16 cellular contexts compared by ENCODE assay signal in the genomic region with DNA sequence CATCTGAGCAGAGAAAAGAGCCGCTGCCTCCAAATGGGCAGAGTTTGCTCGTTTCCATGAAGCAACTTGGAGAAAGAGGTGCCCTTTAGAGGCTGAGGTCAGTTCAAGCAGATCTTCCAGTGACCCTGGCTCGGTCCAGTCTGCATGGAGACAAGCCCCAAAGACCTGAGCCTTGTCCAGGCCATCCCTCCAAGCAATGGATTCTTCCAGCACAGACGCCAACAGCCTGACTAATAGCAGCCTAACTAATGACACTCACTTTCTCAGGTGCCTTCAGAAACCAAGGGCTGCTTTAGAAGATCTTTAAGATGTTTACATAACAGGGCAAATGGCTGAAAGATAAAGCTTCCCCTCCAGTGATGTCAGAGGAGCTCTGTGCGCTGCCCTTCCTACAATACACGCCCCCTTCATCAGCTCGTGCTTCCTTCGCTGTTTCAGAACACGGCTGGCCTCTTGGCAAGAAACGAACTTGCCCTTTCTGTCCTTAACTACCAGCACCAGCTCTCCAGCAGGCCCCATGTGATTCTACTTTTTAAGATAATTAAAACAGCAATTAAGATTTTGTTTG.
DNase-seq lines count a peak whose midpoint lies in the region; ATAC-seq and TF ChIP-seq lines count a peak whose summit lies in the region.
"Had no signal": no experiment of that assay in that cellular context is flagged by ENCODE, and none has a peak within 500 bp of the region (broad histone marks: within the 10 kb centered on the region; RNA-seq: fewer than 3 reads in every experiment).

No MANE protein-coding gene starts in this region.

- no peak for TF ChIP-seq POLR2A in heart left ventricle (IDR thresholded peaks at IDR 0.05)

- H3K4me3 ChIP-seq in heart left ventricle, result no peak overlapping the region
- no peak overlapping the region for H3K4me3 ChIP-seq in rectal smooth muscle tissue (ENCODE audit: low read length)

- no peaks in the 10 kb centered on the region for H3K9me3 Mint-ChIP-seq in activated naive CD8-positive, alpha-beta T cell treated with anti-CD3 and anti-CD28 coated beads, Interleukin-2, amount 50 U/mL, for 24 hours
- no peaks in the 10 kb centered on the region for H3K9me3 Mint-ChIP-seq in activated CD4-positive, alpha-beta T cell treated with anti-CD3 and anti-CD28 coated beads, Interleukin-2, amount 10 ng/mL, durations not matched to agents 7 days and 5 days
- H3K9me3 Mint-ChIP-seq: immature natural killer cell, memory B cell, WTC11 had no signal

- no peak overlapping the region for H3K9ac ChIP-seq in rectal smooth muscle tissue (ENCODE audit: low read length)

- peaks cover 0 to 8% (median 0%) of the 10 kb centered on the region in 9 donors for H3K27me3 ChIP-seq in heart left ventricle
- H3K27me3 ChIP-seq in rectal smooth muscle tissue (ENCODE audit: control insufficient read depth, insufficient read depth, low read length), result no peaks in the 10 kb centered on the region

- H3K27ac ChIP-seq in heart left ventricle, result peak overlapping the region in 9 of 12 donors; percentile 3 to 57 (median 24)
- H3K27ac ChIP-seq in rectal smooth muscle tissue (ENCODE audit: low read depth, low read length), result peak overlapping the region; percentile 27

- peak; percentile 65 to 75 (median 72) for ATAC-seq in heart left ventricle
- no peak for ATAC-seq in activated naive CD8-positive, alpha-beta T cell treated with anti-CD3 and anti-CD28 coated beads, Interleukin-2, amount 50 U/mL, for 24 hours
- ATAC-seq: WTC11 had no signal

- intact Hi-C loops in heart left ventricle (cut with DNase I), result loop anchor here in 1 of 10 donors (10.0 kb wide), 1 partner anchor 182 kb away; the partner anchor contains the start of gene TBL1X

- DNase-seq in DMS79 (lab: John Stamatoyannopoulos, UW) (peak; percentile 32), anterior cingulate cortex (lab: John Stamatoyannopoulos, UW) (peak in 30 of 58 donors; percentile 3 to 56 (median 20)), heart left ventricle (peak in 1 of 5 donors; percentile 19), NCI-H345 (lab: John Stamatoyannopoulos, UW) (no peak), NOMO-1 treated with dmso at 0.1 percent for 144 hours (lab: John Stamatoyannopoulos, UW; ENCODE audit: unreplicated experiment) (no peak)
- DNase-seq in activated naive CD8-positive, alpha-beta T cell treated with anti-CD3 and anti-CD28 coated beads, Interleukin-2, amount 50 U/mL, for 24 hours, result no peak
- no peak for DNase-seq in activated CD4-positive, alpha-beta T cell treated with anti-CD3 and anti-CD28 coated beads, Interleukin-2, amount 10 ng/mL, durations not matched to agents 7 days and 5 days
- DNase-seq: EL, immature natural killer cell, Kasumi-1, NCI-H1417 treated with DMSO at 0.1 percent for 48 hours, SHP77 treated with DMSO at 0.1 percent for 48 hours, T-helper 1 cell had no signal

- no peak overlapping the region for H3K4me3 Mint-ChIP-seq in activated naive CD8-positive, alpha-beta T cell treated with anti-CD3 and anti-CD28 coated beads, Interleukin-2, amount 50 U/mL, for 24 hours
- H3K4me3 Mint-ChIP-seq in activated CD4-positive, alpha-beta T cell treated with anti-CD3 and anti-CD28 coated beads, Interleukin-2, amount 10 ng/mL, durations not matched to agents 7 days and 5 days, result no peak overlapping the region
- H3K4me3 Mint-ChIP-seq: immature natural killer cell, memory B cell, WTC11 had no signal

- H3K27ac Mint-ChIP-seq in activated naive CD8-positive, alpha-beta T cell treated with anti-CD3 and anti-CD28 coated beads, Interleukin-2, amount 50 U/mL, for 24 hours, result no peak overlapping the region
- H3K27ac Mint-ChIP-seq in activated CD4-positive, alpha-beta T cell treated with anti-CD3 and anti-CD28 coated beads, Interleukin-2, amount 10 ng/mL, durations not matched to agents 7 days and 5 days, result no peak overlapping the region
- H3K27ac Mint-ChIP-seq: memory B cell, WTC11 had no signal

- H3K36me3 ChIP-seq in heart left ventricle, result no peaks in the 10 kb centered on the region
- H3K36me3 ChIP-seq in rectal smooth muscle tissue (ENCODE audit: control insufficient read depth, insufficient read depth, low read length), result no peaks in the 10 kb centered on the region

- H3K36me3 Mint-ChIP-seq in activated naive CD8-positive, alpha-beta T cell treated with anti-CD3 and anti-CD28 coated beads, Interleukin-2, amount 50 U/mL, for 24 hours (ENCODE audit: low read depth), result peaks cover 11% of the 10 kb centered on the region
- H3K36me3 Mint-ChIP-seq in activated CD4-positive, alpha-beta T cell treated with anti-CD3 and anti-CD28 coated beads, Interleukin-2, amount 10 ng/mL, durations not matched to agents 7 days and 5 days (ENCODE audit: low read depth), result peaks cover 5% of the 10 kb centered on the region
- H3K36me3 Mint-ChIP-seq: immature natural killer cell, WTC11 had no signal

- CTCF ChIA-PET in activated CD4-positive, alpha-beta T cell treated with anti-CD3 and anti-CD28 coated beads, Interleukin-2, amount 10 ng/mL, durations not matched to agents 7 days and 5 days (lab: Charles Lee), result interaction anchor here (0.5 kb wide), 1 partner anchor 123 kb away, joined by 3 read pairs; no protein-coding TSS in a partner anchor

- peaks cover 0 to 26% (median 6%) of the 10 kb centered on the region in 12 donors for H3K4me1 ChIP-seq in heart left ventricle
- peaks cover 10% of the 10 kb centered on the region for H3K4me1 ChIP-seq in rectal smooth muscle tissue (ENCODE audit: control insufficient read depth, insufficient read depth, low read length)

- 37 to 58% (median 52%) methylated on average over 10 of the region's 10 CpGs for WGBS in heart left ventricle, 4 donors

- TF ChIP-seq CTCF in heart left ventricle (IDR thresholded peaks at IDR 0.05), result no peak

- peaks cover 38% of the 10 kb centered on the region for H3K4me1 Mint-ChIP-seq in activated naive CD8-positive, alpha-beta T cell treated with anti-CD3 and anti-CD28 coated beads, Interleukin-2, amount 50 U/mL, for 24 hours
- peaks cover 38% of the 10 kb centered on the region for H3K4me1 Mint-ChIP-seq in activated CD4-positive, alpha-beta T cell treated with anti-CD3 and anti-CD28 coated beads, Interleukin-2, amount 10 ng/mL, durations not matched to agents 7 days and 5 days

- H3K9me3 ChIP-seq in heart left ventricle, result peaks cover 0 to 4% (median 0%) of the 10 kb centered on the region in 12 donors

- POLR2A ChIA-PET in activated CD4-positive, alpha-beta T cell treated with anti-CD3 and anti-CD28 coated beads, Interleukin-2, amount 10 ng/mL, durations not matched to agents 7 days and 5 days (lab: Charles Lee), result no interaction called here

- H3K27me3 Mint-ChIP-seq in activated naive CD8-positive, alpha-beta T cell treated with anti-CD3 and anti-CD28 coated beads, Interleukin-2, amount 50 U/mL, for 24 hours, result no peaks in the 10 kb centered on the region
- no peaks in the 10 kb centered on the region for H3K27me3 Mint-ChIP-seq in activated CD4-positive, alpha-beta T cell treated with anti-CD3 and anti-CD28 coated beads, Interleukin-2, amount 10 ng/mL, durations not matched to agents 7 days and 5 days
- H3K27me3 Mint-ChIP-seq: memory B cell had no signal

Comparison
In these comparisons a context has a peak if more than half of its experiments do, and no peak if none do; other contexts are left out.
1. DNase-seq: peak in DMS79 (single experiment) and anterior cingulate cortex (30 of 58); none in NCI-H345 (single experiment), activated naive CD8-positive, alpha-beta T cell treated with anti-CD3 and anti-CD28 coated beads, Interleukin-2, amount 50 U/mL, for 24 hours (single experiment), activated CD4-positive, alpha-beta T cell treated with anti-CD3 and anti-CD28 coated beads, Interleukin-2, amount 10 ng/mL, durations not matched to agents 7 days and 5 days (single experiment) and NOMO-1 treated with dmso at 0.1 percent for 144 hours (single experiment).